In genomic region chr3:63969866-63970265, GRCh38 we compare ENCODE assay signal across 10 cellular contexts. TPM values are rescaled to one million over a fixed set of nuclear protein-coding genes. Genes with fewer than 3 reads are reported as not detected.
DNase-seq lines count a peak whose midpoint lies in the region; ATAC-seq and TF ChIP-seq lines count a peak whose summit lies in the region.
"Had no signal": no experiment of that assay in that cellular context is flagged by ENCODE, and none has a peak within 500 bp of the region (broad histone marks: within the 10 kb centered on the region; RNA-seq: fewer than 3 reads in every experiment).

No MANE protein-coding gene starts in this region.

- H3K14ac ChIP-seq in H9 (ENCODE audit: insufficient read depth, low read length), result no peak overlapping the region; the same call in 1 of the 2 replicates

- peak overlapping the region; percentile 55 for H3K27ac ChIP-seq in H9 (ENCODE audit: insufficient read length, low read depth, low read length)
- H3K27ac ChIP-seq in sigmoid colon, result peak overlapping the region; percentile 77 to 81 (median 78)

- ATAC-seq in left cardiac atrium (peak; percentile 18 to 31), HG03139 (IDR thresholded peaks at IDR 0.05; ENCODE audit: unreplicated experiment) (no peak), HG02885 (IDR thresholded peaks at IDR 0.05; ENCODE audit: poor library complexity, unreplicated experiment) (no peak)

- H4K91ac ChIP-seq in H9 (ENCODE audit: insufficient read length, low read depth, low read length), result no peak overlapping the region

- no peak overlapping the region for H3K56ac ChIP-seq in H9 (ENCODE audit: insufficient read length, low read depth, low read length)

- POLR2A ChIA-PET in activated CD4-positive, alpha-beta memory T cell treated with anti-CD3 and anti-CD28 coated beads for 36 hours (lab: Charles Lee), result interaction anchor here (1.5 kb wide), 1 partner anchor 12 kb away, joined by 3 read pairs; no protein-coding TSS in a partner anchor

- no peak overlapping the region for H2BK5ac ChIP-seq in H9 (ENCODE audit: insufficient read length, low read length)

- H2BK120ac ChIP-seq in H9 (ENCODE audit: low read depth, low read length, poor library complexity, severe bottlenecking), result no peak overlapping the region

- H3K27ac Mint-ChIP-seq in H9, result peak overlapping the region in 1 of 3 experiments; percentile 75; a peak in 3 of 7 replicates
- H3K27ac Mint-ChIP-seq in activated CD4-positive, alpha-beta memory T cell treated with anti-CD3 and anti-CD28 coated beads for 36 hours, result peak overlapping the region; percentile 90

- no peak overlapping the region for H4K5ac ChIP-seq in H9 (ENCODE audit: insufficient read length, low read depth, low read length)

- DNase-seq in H9, result no peak
- no peak for DNase-seq in activated CD4-positive, alpha-beta memory T cell treated with anti-CD3 and anti-CD28 coated beads for 36 hours
- DNase-seq in left cardiac atrium, result no peak
- DNase-seq in sigmoid colon, result no peak
- no peak for DNase-seq in NCI-H748 (lab: John Stamatoyannopoulos, UW; ENCODE audit: unreplicated experiment)
- DNase-seq in hypothalamus (lab: John Stamatoyannopoulos, UW), result no peak
- DNase-seq: naive B cell, NCI-H774 had no signal

- peaks cover 0 to 2% (median 0%) of the 10 kb centered on the region in 3 experiments; a peak in 1 of 7 replicates for H3K36me3 Mint-ChIP-seq in H9 (ENCODE audit: insufficient read depth in 1 of 3, low read depth in 3 of 3)
- peaks cover 5% of the 10 kb centered on the region for H3K36me3 Mint-ChIP-seq in activated CD4-positive, alpha-beta memory T cell treated with anti-CD3 and anti-CD28 coated beads for 36 hours

- no peak overlapping the region for H2AK5ac ChIP-seq in H9 (ENCODE audit: insufficient read length, low read length)

- no peak overlapping the region for H2BK20ac ChIP-seq in H9 (ENCODE audit: low read depth, low read length, poor library complexity, severe bottlenecking)

- intact Hi-C loops in activated CD4-positive, alpha-beta memory T cell treated with anti-CD3 and anti-CD28 coated beads for 36 hours (cut with micrococcal nuclease), result loop anchor here (5.0 kb wide), 1 partner anchor 108 kb away; the partner anchor contains the start of genes ATXN7 and THOC7
- intact Hi-C loops in left cardiac atrium (cut with DNase I), result no loop called here
- intact Hi-C loops in sigmoid colon (cut with DNase I), result loop anchor here (5.0 kb wide), 1 partner anchor 108 kb away; the partner anchor contains the start of genes ATXN7 and THOC7

- no peaks in the 10 kb centered on the region for H4K20me1 ChIP-seq in H9 (ENCODE audit: control insufficient read depth, insufficient read depth, insufficient read length)

- peaks cover 72 to 81% of the 10 kb centered on the region in 2 experiments for H3K4me1 Mint-ChIP-seq in H9
- H3K4me1 Mint-ChIP-seq in activated CD4-positive, alpha-beta memory T cell treated with anti-CD3 and anti-CD28 coated beads for 36 hours (ENCODE audit: low read depth), result peaks cover 94% of the 10 kb centered on the region

- TF ChIP-seq POLR2A in sigmoid colon (IDR thresholded peaks at IDR 0.05), result no peak

- H3K27me3 ChIP-seq in H9 (ENCODE audit: insufficient read depth, low read length) (no peaks in the 10 kb centered on the region), sigmoid colon (no peaks in the 10 kb centered on the region)

- TF ChIP-seq CTCF in H9 (conservative IDR thresholded peaks at IDR 0.05) (no peak), sigmoid colon (IDR thresholded peaks at IDR 0.05) (no peak)

- H3K18ac ChIP-seq in H9 (ENCODE audit: insufficient read length, low read depth, low read length), result no peak overlapping the region

- H3K79me2 ChIP-seq in H9 (ENCODE audit: insufficient read depth, low read length), result no peaks in the 10 kb centered on the region

- H3K79me1 ChIP-seq in H9 (ENCODE audit: insufficient read depth, low read depth, low read length, poor library complexity, severe bottlenecking), result no peaks in the 10 kb centered on the region

- no peak for TF ChIP-seq EP300 in sigmoid colon (IDR thresholded peaks at IDR 0.05)

- no peak overlapping the region for H3T11ph ChIP-seq in H9 (ENCODE audit: low read length)

- H3K27me3 Mint-ChIP-seq in H9 (ENCODE audit: low read depth), result no peaks in the 10 kb centered on the region
- no peaks in the 10 kb centered on the region for H3K27me3 Mint-ChIP-seq in activated CD4-positive, alpha-beta memory T cell treated with anti-CD3 and anti-CD28 coated beads for 36 hours
- H3K27me3 Mint-ChIP-seq: naive B cell had no signal

- peak overlapping the region; percentile 59 for H2BK12ac ChIP-seq in H9 (ENCODE audit: insufficient read length, low read depth, low read length)

- H3K4ac ChIP-seq in H9 (ENCODE audit: low read depth, low read length), result no peak overlapping the region

- no peak overlapping the region for H3K23ac ChIP-seq in H9 (ENCODE audit: insufficient read length, low read depth, low read length)

- H3K4me3 ChIP-seq in sigmoid colon, result no peak overlapping the region

- H4K8ac ChIP-seq in H9 (replicated peaks; ENCODE audit: insufficient read length, low read depth, low read length), result no peak overlapping the region

- no peak overlapping the region for H3K4me2 ChIP-seq in H9 (ENCODE audit: insufficient read depth, insufficient read length, low read length)

- no peak overlapping the region; a peak in 1 of 5 replicates for H3K4me3 Mint-ChIP-seq in H9
- H3K4me3 Mint-ChIP-seq in activated CD4-positive, alpha-beta memory T cell treated with anti-CD3 and anti-CD28 coated beads for 36 hours, result peak overlapping the region; percentile 71

- H2AFZ ChIP-seq in H9 (ENCODE audit: low read length), result no peak overlapping the region

- no peak overlapping the region for H3K9ac ChIP-seq in H9 (ENCODE audit: extremely low read depth, insufficient read length, low read length)

- WGBS in H9 (ENCODE audit: extremely low coverage, insufficient read length, low lambda C conversion rate), result no CpG with 5 or more reads among the region's 2 CpGs
- WGBS in sigmoid colon, 2 donors, result 8 to 13% methylated on average over 2 of the region's 2 CpGs

- H3K4me1 ChIP-seq in H9 (ENCODE audit: insufficient read depth, low read length), result peaks cover 17% of the 10 kb centered on the region
- peaks cover 0 to 89% (median 84%) of the 10 kb centered on the region in 4 donors for H3K4me1 ChIP-seq in sigmoid colon

- H3K9me3 ChIP-seq in H9 (ENCODE audit: control insufficient read depth, low read depth, low read length), result no peaks in the 10 kb centered on the region
- no peaks in the 10 kb centered on the region for H3K9me3 ChIP-seq in sigmoid colon

- H2BK15ac ChIP-seq in H9 (ENCODE audit: low read depth, low read length), result no peak overlapping the region

- H3K23me2 ChIP-seq in H9 (ENCODE audit: insufficient read length, low read depth, low read length, poor library complexity, severe bottlenecking), result no peaks in the 10 kb centered on the region

- H3K9me3 Mint-ChIP-seq in H9, result no peaks in the 10 kb centered on the region
- no peaks in the 10 kb centered on the region for H3K9me3 Mint-ChIP-seq in activated CD4-positive, alpha-beta memory T cell treated with anti-CD3 and anti-CD28 coated beads for 36 hours
- H3K9me3 Mint-ChIP-seq: naive B cell had no signal

- CTCF ChIA-PET in activated CD4-positive, alpha-beta memory T cell treated with anti-CD3 and anti-CD28 coated beads for 36 hours (lab: Charles Lee), result interaction anchor here (1.5 to 25.3 kb wide), 3 partner anchors 8 to 24 kb away, joined by 3 to 360 read pairs (median 130); no protein-coding TSS in a partner anchor

- H3K36me3 ChIP-seq in sigmoid colon, result no peaks in the 10 kb centered on the region

RNA-seq across cellular contexts. Expression of gene PSMD6, which starts 53.4 kb away (rescaled TPM):
- total RNA-seq in H9 (2021) (112 and 113 TPM in 2 replicates), left cardiac atrium (10 to 100 TPM; 61.6 to 80.3 TPM), sigmoid colon (10 to 100 TPM; 60.6 to 71.7 (median 66.4) TPM)
- total RNA-seq in activated CD4-positive, alpha-beta memory T cell treated with anti-CD3 and anti-CD28 coated beads for 36 hours, result 100 to 1,000 TPM; 104 to 109 TPM
- polyA plus RNA-seq in sigmoid colon, result 10 to 100 TPM; 49.2 to 61.9 (median 56.9) TPM

RNA-seq across cellular contexts. Expression of gene SCAANT1, which starts 57.7 kb away (rescaled TPM):
- total RNA-seq in H9 (2021) (not detected in 2 replicates), left cardiac atrium (not detected), sigmoid colon (not detected)
- not detected for total RNA-seq in activated CD4-positive, alpha-beta memory T cell treated with anti-CD3 and anti-CD28 coated beads for 36 hours
- not detected for polyA plus RNA-seq in sigmoid colon

Comparison
In these comparisons a context has a peak if more than half of its experiments do, and no peak if none do; other contexts are left out.
1. ATAC-seq: peak in left cardiac atrium (2 of 2); none in HG03139 (single experiment) and HG02885 (single experiment).
2. intact Hi-C loops: an anchor here in activated CD4-positive, alpha-beta memory T cell treated with anti-CD3 and anti-CD28 coated beads for 36 hours (5.0 kb wide) and sigmoid colon (5.0 kb wide); none called in left cardiac atrium.